ENCODE assay signal across 16 cellular contexts in genomic region chr6:38127284-38127683, GRCh38.
DNase-seq lines count a peak whose midpoint lies in the region; ATAC-seq, FAIRE-seq and TF ChIP-seq lines count a peak whose summit lies in the region.
"Had no signal": no experiment of that assay in that cellular context is flagged by ENCODE, and none has a peak within 500 bp of the region (broad histone marks: within the 10 kb centered on the region; RNA-seq: fewer than 3 reads in every experiment).

No MANE protein-coding gene starts in this region.

- SMC1A ChIA-PET in GM12878 (lab: Charles Lee; ENCODE audit: uncharacterized antibody, unreplicated experiment): interaction anchor here (0.5 to 2.0 kb wide), 3 partner anchors 7 to 1258 kb away, joined by 3 to 7 read pairs (median 3); no protein-coding TSS in a partner anchor

- H3K4me2 ChIP-seq in GM12878 (ENCODE audit: control insufficient read depth, insufficient read depth): no peak overlapping the region

- CTCF ChIA-PET in GM12878 (lab: Yijun Ruan, JAX): interaction anchor here (0.7 kb wide), 2 partner anchors 94 to 218 kb away, joined by 3 to 4 read pairs; no protein-coding TSS in a partner anchor
- CTCF ChIA-PET in WTC11 (lab: Charles Lee): interaction anchor here (0.7 kb wide), 1 partner anchor 9 kb away, joined by 3 read pairs; no protein-coding TSS in a partner anchor

- 73 to 76% methylated on average over 4 of the region's 4 CpGs for WGBS in heart right ventricle, 2 donors
- WGBS in GM12878 (ENCODE audit: insufficient coverage, insufficient replicate concordance, low lambda C conversion rate, missing lambda C conversion rate): 99% methylated on average over 4 of the region's 4 CpGs
- WGBS in psoas muscle, 3 donors: 72 to 95% (median 83%) methylated on average over 4 of the region's 4 CpGs
- 92 to 99% methylated on average over 4 of the region's 4 CpGs for WGBS in lower leg skin, 2 donors

- H2AFZ ChIP-seq in GM12878 (ENCODE audit: control insufficient read depth, low read depth, low read length): no peak overlapping the region

- RAD21 ChIA-PET in GM12878 (lab: Charles Lee; ENCODE audit: unreplicated experiment): no interaction called here

- TF ChIP-seq POLR2A in GM12878 (IDR thresholded peaks at IDR 0.05; ENCODE audit: low read depth, low read length): no peak
- no peak for TF ChIP-seq POLR2A in lower leg skin (IDR thresholded peaks at IDR 0.05)

- H3K27ac Mint-ChIP-seq in WTC11: no peak overlapping the region

- POLR2A ChIA-PET in GM12878 (lab: Charles Lee) (no interaction called here), WTC11 (lab: Charles Lee) (no interaction called here)

- H3K36me3 Mint-ChIP-seq in WTC11: peaks cover 35% of the 10 kb centered on the region

- peaks cover 1% of the 10 kb centered on the region for H3K79me2 ChIP-seq in GM12878 (ENCODE audit: control insufficient read depth, insufficient read depth, low read length)

- peaks cover 14% of the 10 kb centered on the region for H3K4me1 Mint-ChIP-seq in WTC11

- H3K4me1 ChIP-seq in heart right ventricle (peaks cover 0 to 17% (median 11%) of the 10 kb centered on the region in 9 donors), GM12878 (ENCODE audit: control insufficient read depth, insufficient read depth, low read length) (no peaks in the 10 kb centered on the region), psoas muscle (no peaks in the 10 kb centered on the region)

- FAIRE-seq in GM12878 (lab: Jason Lieb, UNC): no peak
- FAIRE-seq: GM12892, H1 had no signal

- in situ Hi-C loops in GM12878 (cut with MboI): no loop called here

- no peak overlapping the region for H3K4me3 Mint-ChIP-seq in WTC11

- peaks cover 0 to 7% (median 0%) of the 10 kb centered on the region in 11 donors for H3K9me3 ChIP-seq in heart right ventricle
- no peaks in the 10 kb centered on the region for H3K9me3 ChIP-seq in GM12878 (replicated peaks; ENCODE audit: control insufficient read depth, insufficient read depth, low read length)
- H3K9me3 ChIP-seq in psoas muscle: no peaks in the 10 kb centered on the region

- H3K27ac ChIP-seq in heart right ventricle (no peak overlapping the region), GM12878 (ENCODE audit: control insufficient read depth, insufficient read depth) (no peak overlapping the region), psoas muscle (no peak overlapping the region)

- H4K20me1 ChIP-seq in GM12878 (ENCODE audit: control insufficient read depth, insufficient read depth): no peaks in the 10 kb centered on the region

- H3K36me3 ChIP-seq in heart right ventricle (peaks cover 0 to 18% (median 0%) of the 10 kb centered on the region in 9 donors), GM12878 (ENCODE audit: control insufficient read depth in 2 of 2, insufficient read depth in 2 of 2, low read length in 1 of 2) (peaks cover 0 to 3% of the 10 kb centered on the region in 2 experiments; a peak in 1 of 4 replicates), psoas muscle (ENCODE audit: insufficient read depth in 1 of 2, low read depth in 1 of 2) (no peaks in the 10 kb centered on the region)

- ATAC-seq in left ventricle myocardium superior (peak; percentile 75), heart right ventricle (no peak), GM12878 (no peak), psoas muscle (peak; percentile 54 to 83 (median 78)), WTC11 (no peak)

- no peaks in the 10 kb centered on the region for H3K27me3 ChIP-seq in heart right ventricle
- no peaks in the 10 kb centered on the region for H3K27me3 ChIP-seq in GM12878 (replicated peaks in 1 of 2; ENCODE audit: control insufficient read depth in 2 of 2, insufficient read depth in 2 of 2, low read length in 1 of 2)
- H3K27me3 ChIP-seq in psoas muscle (ENCODE audit: insufficient read depth in 3 of 3, low read length in 2 of 3): no peaks in the 10 kb centered on the region

- intact Hi-C loops in left ventricle myocardium superior (cut with micrococcal nuclease): no loop called here
- intact Hi-C loops in heart right ventricle (cut with DNase I): no loop called here
- intact Hi-C loops in GM12878 (cut with micrococcal nuclease; ENCODE audit: unreplicated experiment): no loop called here
- intact Hi-C loops in psoas muscle (cut with DNase I): no loop called here
- intact Hi-C loops in lower leg skin (cut with DNase I; ENCODE audit: low total_unique reads): no loop called here

- H3K9me3 Mint-ChIP-seq in WTC11: peaks cover 43% of the 10 kb centered on the region

- TSS peak; percentile 2 for BruUV-seq in GM12878 (replicated peaks; lab: Mats Ljungman, UMichigan)

- H3K4me3 ChIP-seq in heart right ventricle (no peak overlapping the region), GM12878 (no peak overlapping the region), psoas muscle (no peak overlapping the region), lower leg skin (ENCODE audit: low read depth, poor library complexity, severe bottlenecking) (no peak overlapping the region)

- DNase-seq in left ventricle myocardium superior: no peak
- no peak for DNase-seq in heart right ventricle
- no peak for DNase-seq in GM12878 (ENCODE audit: low read depth, low spot score)
- no peak for DNase-seq in psoas muscle
- no peak for DNase-seq in lower leg skin (ENCODE audit: low spot score in 2 of 2)
- no peak for DNase-seq in WTC11 (ENCODE audit: low spot score)
- DNase-seq: C1 segment of cervical spinal cord; Calu3; CD4-positive, alpha-beta memory T cell; COR-L47; DMS53; DMS79 treated with DMSO at 0.1 percent for 48 hours; GF-D8; H7 had no signal

- TF ChIP-seq CTCF in heart right ventricle (IDR thresholded peaks at IDR 0.05) (no peak), GM12878 (IDR thresholded peaks at IDR 0.05 in 2 of 3, conservative IDR thresholded peaks at IDR 0.05 in 1 of 3; ENCODE audit: control insufficient read depth in 2 of 3, extremely low read depth in 1 of 3, insufficient read depth in 1 of 3, low read depth in 3 of 3, low read length in 3 of 3) (no peak), psoas muscle (IDR thresholded peaks at IDR 0.05) (no peak), lower leg skin (IDR thresholded peaks at IDR 0.05) (no peak), WTC11 (IDR thresholded peaks at IDR 0.05) (no peak)

- H3K9ac ChIP-seq in GM12878 (ENCODE audit: control insufficient read depth, insufficient read depth, low read length): no peak overlapping the region

- TF ChIP-seq EP300 in GM12878 (IDR thresholded peaks at IDR 0.05; ENCODE audit: borderline replicate concordance in 1 of 2, control insufficient read depth in 1 of 2, low read depth in 2 of 2, low read length in 2 of 2): no peak

- no peaks in the 10 kb centered on the region for H3K27me3 Mint-ChIP-seq in WTC11 (ENCODE audit: low read depth)
- H3K27me3 Mint-ChIP-seq: CD4-positive, alpha-beta memory T cell had no signal

- TF ChIP-seq RAD21 in GM12878 (IDR thresholded peaks at IDR 0.05; ENCODE audit: insufficient read depth, low read depth, low read length): no peak

TF ChIP-seq in GM12878, 131 proteins besides CTCF, POLR2A, EP300 and RAD21:
- TF ChIP-seq ASH2L (IDR thresholded peaks at IDR 0.05; ENCODE audit: borderline replicate concordance, low read depth) (no peak), HDGF (IDR thresholded peaks at IDR 0.05) (no peak), ZNF384 (IDR thresholded peaks at IDR 0.05; ENCODE audit: borderline replicate concordance, low read depth, low read length) (no peak), RBBP5 (conservative IDR thresholded peaks at IDR 0.05) (no peak), ATF3 (IDR thresholded peaks at IDR 0.05; ENCODE audit: borderline replicate concordance, extremely low read depth, low read depth, low read length) (no peak), E2F4 (IDR thresholded peaks at IDR 0.05; ENCODE audit: low read depth, low read length) (no peak)

TF ChIP-seq in WTC11, 78 proteins besides CTCF, POLR2A, EP300 and RAD21:
- TF ChIP-seq NR1H2 (CRISPR knock-in tag; IDR thresholded peaks at IDR 0.05) (no peak), ZNF416 (CRISPR knock-in tag; IDR thresholded peaks at IDR 0.05) (no peak), JAZF1 (CRISPR knock-in tag; IDR thresholded peaks at IDR 0.05) (no peak), KAT7 (CRISPR knock-in tag; IDR thresholded peaks at IDR 0.05; ENCODE audit: borderline replicate concordance) (no peak), IRF2 (CRISPR knock-in tag; IDR thresholded peaks at IDR 0.05; ENCODE audit: borderline replicate concordance, low read depth) (no peak)
TF ChIP-seq in WTC11: peak in this region for 0.

Comparison
In these comparisons a context has a peak if more than half of its experiments do, and no peak if none do; other contexts are left out.
1. ATAC-seq: peak in left ventricle myocardium superior (single experiment) and psoas muscle (4 of 4); none in heart right ventricle (0 of 8), GM12878 (single experiment) and WTC11 (single experiment).